19 cellular contexts compared by ENCODE assay signal in the genomic region with DNA sequence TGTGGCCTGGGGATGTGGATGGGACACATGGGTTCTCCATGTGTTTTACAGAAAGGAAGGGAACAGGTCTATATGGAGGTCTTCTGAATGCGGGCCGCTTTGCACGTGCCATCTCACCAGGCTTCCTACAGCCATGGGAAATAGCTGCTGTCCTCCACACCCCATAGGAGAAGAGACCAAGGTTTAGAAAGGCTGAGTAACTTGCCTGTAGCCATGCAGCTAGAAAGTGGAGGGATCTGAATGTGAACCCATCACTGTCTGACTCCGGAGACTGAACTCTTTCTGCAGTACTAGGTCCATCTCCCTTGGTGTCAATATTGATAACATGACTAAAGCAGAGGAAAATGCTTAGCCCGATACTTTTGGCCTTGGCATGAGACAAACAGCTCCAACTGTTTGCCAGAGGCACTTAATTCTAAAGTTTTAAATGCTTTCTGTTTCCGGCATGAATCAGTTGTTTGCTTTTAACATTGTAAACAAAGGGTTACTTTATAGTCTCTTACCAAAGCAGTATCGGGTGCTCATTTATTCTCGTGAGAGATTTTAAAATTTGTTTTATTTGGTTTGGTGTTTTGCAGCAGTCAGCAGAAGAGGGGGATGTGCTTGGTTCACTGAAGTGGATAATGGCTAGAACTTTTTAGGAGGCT.
A peak's percentile ranks its signal among the peaks of the same experiment; 100 is the strongest.
DNase-seq lines count a peak whose midpoint lies in the region; ATAC-seq, FAIRE-seq and TF ChIP-seq lines count a peak whose summit lies in the region.
"Had no signal": no experiment of that assay in that cellular context is flagged by ENCODE, and none has a peak within 500 bp of the region (broad histone marks: within the 10 kb centered on the region; RNA-seq: fewer than 3 reads in every experiment).

No MANE protein-coding gene starts in this region.

- intact Hi-C loops in aorta (cut with DNase I): no loop called here

- H3K9me3 Mint-ChIP-seq in stimulated activated effector memory CD8-positive, alpha-beta T cell treated with anti-CD3 and anti-CD28 coated beads, Interleukin-12 subunit alpha, Interleukin-12 subunit beta, amount 100 ng/mL, for 72 hours: no peaks in the 10 kb centered on the region
- H3K9me3 Mint-ChIP-seq: central memory CD8-positive, alpha-beta T cell; natural killer cell; T-helper 1 cell treated with Interleukin-12 subunit alpha and Interleukin-12 subunit beta and Interleukin-4 antibody, amounts not matched to agents 30 μg/mL and 1 μg/mL, for 36 hours had no signal

- no peaks in the 10 kb centered on the region for H3K79me2 ChIP-seq in osteoblast (ENCODE audit: insufficient read depth, low read length)
- H3K79me2 ChIP-seq in hepatocyte: no peaks in the 10 kb centered on the region

- H3K4me1 Mint-ChIP-seq in stimulated activated effector memory CD8-positive, alpha-beta T cell treated with anti-CD3 and anti-CD28 coated beads, Interleukin-12 subunit alpha, Interleukin-12 subunit beta, amount 100 ng/mL, for 72 hours: no peaks in the 10 kb centered on the region
- H3K4me1 Mint-ChIP-seq: central memory CD8-positive, alpha-beta T cell; natural killer cell had no signal

- H3K4me3 ChIP-seq in LNCaP clone FGC (ENCODE audit: low read depth, low read length) (no peak overlapping the region), osteoblast (ENCODE audit: insufficient read depth, low read length) (no peak overlapping the region), hepatocyte (no peak overlapping the region), aorta (ENCODE audit: low read length in 2 of 2) (no peak overlapping the region)
- H3K4me3 ChIP-seq: psoas muscle had no signal

- H3K36me3 Mint-ChIP-seq in stimulated activated effector memory CD8-positive, alpha-beta T cell treated with anti-CD3 and anti-CD28 coated beads, Interleukin-12 subunit alpha, Interleukin-12 subunit beta, amount 100 ng/mL, for 72 hours: no peaks in the 10 kb centered on the region
- H3K36me3 Mint-ChIP-seq: natural killer cell had no signal

- H3K9me3 ChIP-seq in osteoblast (ENCODE audit: low read depth, low read length) (peaks cover 3% of the 10 kb centered on the region), hepatocyte (ENCODE audit: low read depth) (no peaks in the 10 kb centered on the region), aorta (ENCODE audit: control insufficient read depth, low read length) (no peaks in the 10 kb centered on the region)

- WGBS in hepatocyte (ENCODE audit: low lambda C conversion rate, missing lambda C conversion rate): 50% methylated on average over 8 of the region's 8 CpGs
- WGBS in aorta, 2 donors: 70 to 74% methylated on average over 8 of the region's 8 CpGs

- TF ChIP-seq CTCF in LNCaP clone FGC (IDR thresholded peaks at IDR 0.05; ENCODE audit: control insufficient read depth, extremely low read depth, insufficient read depth) (no peak), osteoblast (IDR thresholded peaks at IDR 0.05; ENCODE audit: extremely low read depth, low read depth, low read length) (no peak), hepatocyte (IDR thresholded peaks at IDR 0.05; ENCODE audit: poor library complexity) (no peak)

- ATAC-seq in stimulated activated effector memory CD8-positive, alpha-beta T cell treated with anti-CD3 and anti-CD28 coated beads, Interleukin-12 subunit alpha, Interleukin-12 subunit beta, amount 100 ng/mL, for 72 hours: no peak
- no peak for ATAC-seq in aorta (ENCODE audit: low FRiP score)
- ATAC-seq: natural killer cell had no signal

- no peak overlapping the region for H3K4me2 ChIP-seq in osteoblast (ENCODE audit: insufficient read depth, low read length)
- no peak overlapping the region for H3K4me2 ChIP-seq in hepatocyte

- FAIRE-seq in endometrium (lab: Jason Lieb, UNC): peak; percentile 81

- DNase-seq in NCI-H1105 treated with DMSO at 0.1 percent for 48 hours (lab: John Stamatoyannopoulos, UW) (peak; percentile 19), NCI-H1105 (lab: John Stamatoyannopoulos, UW) (no peak), LNCaP clone FGC (ENCODE audit: low read depth) (peak; percentile 81), osteoblast (ENCODE audit: insufficient read length, low spot score, missing footprints) (no peak), hepatocyte (ENCODE audit: low spot score) (no peak), aorta (no peak)
- no peak for DNase-seq in stimulated activated effector memory CD8-positive, alpha-beta T cell treated with anti-CD3 and anti-CD28 coated beads, Interleukin-12 subunit alpha, Interleukin-12 subunit beta, amount 100 ng/mL, for 72 hours (ENCODE audit: low spot score in 2 of 2)
- DNase-seq: activated T-cell treated with anti-CD3 and anti-CD28 coated beads for 4 hours; amygdala; C1 segment of cervical spinal cord; DMS 273 treated with DMSO at 0.1 percent for 48 hours; effector CD4-positive, alpha-beta T cell; hippocampal formation; natural killer cell; psoas muscle had no signal

- H3K4me1 ChIP-seq in osteoblast (ENCODE audit: insufficient read depth, low read length) (peaks cover 9% of the 10 kb centered on the region), hepatocyte (ENCODE audit: insufficient read depth) (peaks cover 6% of the 10 kb centered on the region), aorta (ENCODE audit: control insufficient read depth in 1 of 2, insufficient read depth in 2 of 2, low read length in 2 of 2) (no peaks in the 10 kb centered on the region)
- H3K4me1 ChIP-seq: psoas muscle had no signal

- H3K4me3 Mint-ChIP-seq in stimulated activated effector memory CD8-positive, alpha-beta T cell treated with anti-CD3 and anti-CD28 coated beads, Interleukin-12 subunit alpha, Interleukin-12 subunit beta, amount 100 ng/mL, for 72 hours: no peak overlapping the region
- H3K4me3 Mint-ChIP-seq: central memory CD8-positive, alpha-beta T cell; IgD-negative memory B cell; natural killer cell; T-helper 1 cell treated with Interleukin-12 subunit alpha and Interleukin-12 subunit beta and Interleukin-4 antibody, amounts not matched to agents 30 μg/mL and 1 μg/mL, for 36 hours had no signal

- H3K27me3 ChIP-seq in osteoblast (ENCODE audit: insufficient read depth, low read length) (no peaks in the 10 kb centered on the region), hepatocyte (no peaks in the 10 kb centered on the region), aorta (ENCODE audit: control insufficient read depth in 1 of 2, insufficient read depth in 2 of 2, low read length in 1 of 2) (no peaks in the 10 kb centered on the region)

- H3K9me2 ChIP-seq in hepatocyte (replicated peaks; ENCODE audit: insufficient read depth): no peaks in the 10 kb centered on the region

- H3K27ac Mint-ChIP-seq in stimulated activated effector memory CD8-positive, alpha-beta T cell treated with anti-CD3 and anti-CD28 coated beads, Interleukin-12 subunit alpha, Interleukin-12 subunit beta, amount 100 ng/mL, for 72 hours: no peak overlapping the region
- H3K27ac Mint-ChIP-seq: IgD-negative memory B cell; natural killer cell; T-helper 1 cell treated with Interleukin-12 subunit alpha and Interleukin-12 subunit beta and Interleukin-4 antibody, amounts not matched to agents 30 μg/mL and 1 μg/mL, for 36 hours had no signal

- H3K36me3 ChIP-seq in osteoblast (ENCODE audit: insufficient read depth, low read length): no peaks in the 10 kb centered on the region
- no peaks in the 10 kb centered on the region for H3K36me3 ChIP-seq in hepatocyte (replicated peaks; ENCODE audit: insufficient read depth, low read depth)
- no peaks in the 10 kb centered on the region for H3K36me3 ChIP-seq in aorta (ENCODE audit: control insufficient read depth in 1 of 2, insufficient read depth in 2 of 2, low read length in 1 of 2)

- H4K20me1 ChIP-seq in osteoblast (ENCODE audit: insufficient read depth, low read length): no peaks in the 10 kb centered on the region
- H4K20me1 ChIP-seq in hepatocyte (ENCODE audit: insufficient read depth, poor library complexity, severe bottlenecking): no peaks in the 10 kb centered on the region

- H3K27ac ChIP-seq in osteoblast (ENCODE audit: low read depth, low read length) (no peak overlapping the region), hepatocyte (no peak overlapping the region), aorta (ENCODE audit: low read depth in 1 of 2, low read length in 2 of 2) (no peak overlapping the region)
- H3K27ac ChIP-seq: psoas muscle had no signal

- peak overlapping the region; percentile 9 for H2AFZ ChIP-seq in osteoblast (ENCODE audit: low read length)
- H2AFZ ChIP-seq in hepatocyte: no peak overlapping the region

Comparison
In these comparisons a context has a peak if more than half of its experiments do, and no peak if none do; other contexts are left out.
1. DNase-seq: peak in NCI-H1105 treated with DMSO at 0.1 percent for 48 hours (single experiment) and LNCaP clone FGC (single experiment); none in NCI-H1105 (single experiment), osteoblast (single experiment), hepatocyte (single experiment), stimulated activated effector memory CD8-positive, alpha-beta T cell treated with anti-CD3 and anti-CD28 coated beads, Interleukin-12 subunit alpha, Interleukin-12 subunit beta, amount 100 ng/mL, for 72 hours (0 of 2) and aorta (0 of 2).